In the genomic region with DNA sequence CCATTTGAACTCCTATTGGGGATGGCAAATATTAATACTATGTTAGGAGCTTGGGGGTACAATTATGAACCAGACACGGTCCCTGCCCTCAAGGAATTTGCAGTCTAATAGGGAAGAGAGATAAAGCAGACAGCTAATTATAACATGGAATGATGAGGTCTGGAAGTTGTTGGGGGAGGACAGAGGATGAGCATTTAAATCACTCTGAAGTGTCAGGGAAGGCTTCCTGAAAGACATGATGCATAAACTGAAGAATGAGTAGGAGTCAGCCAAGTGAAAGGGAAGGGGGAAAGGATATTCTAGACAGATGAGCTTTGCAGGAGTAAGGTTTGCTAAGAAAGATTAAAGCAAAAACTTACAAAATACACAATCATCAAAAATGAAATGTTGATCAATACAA, we compare ENCODE assay signal across 27 cellular contexts. TPM values are rescaled to one million over a fixed set of nuclear protein-coding genes. Genes with fewer than 3 reads are reported as not detected.
"Had no signal": no experiment of that assay in that cellular context is flagged by ENCODE, and none has a peak within 500 bp of the region (broad histone marks: within the 10 kb centered on the region; RNA-seq: fewer than 3 reads in every experiment).

No MANE protein-coding gene starts in this region.

- H3K79me2 ChIP-seq: hepatocyte had no signal

- H3K4me1 ChIP-seq: left lung, neural progenitor cell, psoas muscle, tibial nerve had no signal

- FAIRE-seq: colon, urothelium cell line had no signal

- H3K4me2 ChIP-seq: hepatocyte, neural progenitor cell had no signal

- H2AFZ ChIP-seq: hepatocyte, neural progenitor cell had no signal

- H3K9ac ChIP-seq: neural progenitor cell had no signal

- H3K36me3 ChIP-seq: brain microvascular endothelial cell, left lung, neural progenitor cell, tibial nerve had no signal

- DNase-seq: activated CD4-positive, alpha-beta T cell treated with anti-CD3 and anti-CD28 coated beads, Interleukin-2, amount 10 ng/mL, durations not matched to agents 24 days and 14 days; activated CD8-positive, alpha-beta memory T cell treated with anti-CD3 and anti-CD28 coated beads, Interleukin-2, amount 50 U/mL, for 4 hours; activated CD8-positive, alpha-beta T cell treated with anti-CD3 and anti-CD28 coated beads, Interleukin-2, amount 10 ng/mL, durations not matched to agents 7 days and 5 days; activated naive CD4-positive, alpha-beta T cell treated with anti-CD3 and anti-CD28 coated beads for 36 hours; activated T-cell treated with anti-CD3 and anti-CD28 coated beads, Interleukin-2, amount 50 U/mL, for 4 hours; anterior cingulate cortex; brain microvascular endothelial cell; central memory CD4-positive, alpha-beta T cell; left lung; psoas muscle; right cardiac atrium; stimulated activated CD4-positive, alpha-beta T cell treated with anti-CD3 and anti-CD28 coated beads, Interleukin-15, amount 100 ng/mL, for 24 hours; stimulated activated CD4-positive, alpha-beta T cell treated with anti-CD3 and anti-CD28 coated beads, Interleukin-2, amount 100 ng/mL, for 48 hours; T-helper 1 cell; T1000 had no signal

- H3K9me3 Mint-ChIP-seq: activated naive CD4-positive, alpha-beta T cell treated with anti-CD3 and anti-CD28 coated beads for 36 hours; activated T-cell treated with anti-CD3 and anti-CD28 coated beads, Interleukin-2, amount 50 U/mL, for 4 hours; neural progenitor cell; stimulated activated naive CD8-positive, alpha-beta T cell treated with anti-CD3 and anti-CD28 coated beads, Interleukin-15, Interleukin-2, amounts not matched to agents 100 ng/mL and 50 ng/mL, for 24 hours had no signal

- H3K36me3 Mint-ChIP-seq: neural progenitor cell had no signal

- H3K27ac Mint-ChIP-seq: activated CD4-positive, alpha-beta T cell treated with anti-CD3 and anti-CD28 coated beads, Interleukin-2, amount 10 ng/mL, durations not matched to agents 24 days and 14 days; activated CD8-positive, alpha-beta T cell treated with anti-CD3 and anti-CD28 coated beads, Interleukin-2, amount 10 ng/mL, durations not matched to agents 7 days and 5 days; activated naive CD4-positive, alpha-beta T cell treated with anti-CD3 and anti-CD28 coated beads for 36 hours; mesothelial cell of epicardium; neural progenitor cell; stimulated activated naive CD8-positive, alpha-beta T cell treated with anti-CD3 and anti-CD28 coated beads, Interleukin-15, Interleukin-2, amounts not matched to agents 100 ng/mL and 50 ng/mL, for 24 hours had no signal

- H3K9me3 ChIP-seq: left lung, psoas muscle, tibial nerve had no signal

- ATAC-seq: activated CD8-positive, alpha-beta T cell treated with anti-CD3 and anti-CD28 coated beads, Interleukin-2, amount 10 ng/mL, durations not matched to agents 7 days and 5 days; activated T-cell treated with anti-CD3 and anti-CD28 coated beads, Interleukin-2, amount 50 U/mL, for 4 hours; left lung; right cardiac atrium had no signal

- H3K4me3 Mint-ChIP-seq: activated CD4-positive, alpha-beta T cell treated with anti-CD3 and anti-CD28 coated beads, Interleukin-2, amount 10 ng/mL, durations not matched to agents 24 days and 14 days; activated CD8-positive, alpha-beta T cell treated with anti-CD3 and anti-CD28 coated beads, Interleukin-2, amount 10 ng/mL, durations not matched to agents 7 days and 5 days; activated naive CD4-positive, alpha-beta T cell treated with anti-CD3 and anti-CD28 coated beads for 36 hours; activated T-cell treated with anti-CD3 and anti-CD28 coated beads, Interleukin-2, amount 50 U/mL, for 4 hours; mesothelial cell of epicardium; neural progenitor cell; stimulated activated naive CD8-positive, alpha-beta T cell treated with anti-CD3 and anti-CD28 coated beads, Interleukin-15, Interleukin-2, amounts not matched to agents 100 ng/mL and 50 ng/mL, for 24 hours had no signal

- H3K27me3 ChIP-seq: brain microvascular endothelial cell, hepatocyte, left lung, neural progenitor cell, tibial nerve had no signal

- H3K27ac ChIP-seq: brain microvascular endothelial cell, hepatocyte, left lung, neural progenitor cell, psoas muscle, skin epidermis, tibial nerve had no signal

- H3K4me3 ChIP-seq: hepatocyte, left lung, neural progenitor cell, psoas muscle, skin epidermis, tibial nerve had no signal

- H3K4me1 Mint-ChIP-seq: activated CD4-positive, alpha-beta T cell treated with anti-CD3 and anti-CD28 coated beads, Interleukin-2, amount 10 ng/mL, durations not matched to agents 24 days and 14 days; neural progenitor cell had no signal

RNA-seq across cellular contexts. Expression of a gene that starts 15.9 kb away (rescaled TPM):
- total RNA-seq: activated CD4-positive, alpha-beta T cell treated with anti-CD3 and anti-CD28 coated beads, Interleukin-2, amount 10 ng/mL, durations not matched to agents 24 days and 14 days; activated CD8-positive, alpha-beta T cell treated with anti-CD3 and anti-CD28 coated beads, Interleukin-2, amount 10 ng/mL, durations not matched to agents 7 days and 5 days; activated naive CD4-positive, alpha-beta T cell treated with anti-CD3 and anti-CD28 coated beads for 36 hours; glomerular endothelial cell; left lung; lung microvascular endothelial cell; osteoblast; right cardiac atrium; tibial nerve had no signal
- polyA plus RNA-seq: esophagus, right cardiac atrium had no signal
